Comparison of ENCODE assay signal across 6 cellular contexts in the genomic region with DNA sequence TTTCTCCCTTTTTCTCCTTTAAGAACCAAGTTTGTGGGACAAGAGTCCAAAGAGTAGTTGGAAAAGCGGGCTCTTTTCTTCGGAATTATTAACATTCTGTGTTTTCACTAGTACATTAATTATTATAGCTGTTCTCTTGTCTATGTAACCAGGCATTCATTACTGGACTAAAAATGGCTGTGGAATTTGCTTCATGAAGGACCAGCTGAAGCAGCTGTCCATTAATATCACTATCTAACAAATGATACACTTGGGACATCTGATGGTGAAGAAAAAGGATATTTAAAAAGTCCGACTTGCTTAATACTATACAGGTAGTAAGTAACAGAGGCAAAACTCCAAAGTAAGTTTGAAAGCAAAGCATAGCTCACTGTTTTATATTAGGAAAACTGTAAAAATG.
"Had no signal": no experiment of that assay in that cellular context is flagged by ENCODE, and none has a peak within 500 bp of the region (broad histone marks: within the 10 kb centered on the region; RNA-seq: fewer than 3 reads in every experiment).

No MANE protein-coding gene starts in this region.

- H3K9me3 ChIP-seq: HAP-1 had no signal

- H3K9ac ChIP-seq: GM23248 had no signal

- H3K4me1 ChIP-seq: HAP-1 had no signal

- H2AFZ ChIP-seq: GM23248 had no signal

- H3K36me3 ChIP-seq: HAP-1 had no signal

- H3K27ac ChIP-seq: GM23248, HL-60 had no signal

- H3K4me3 ChIP-seq: GM23248, HAP-1 had no signal

- DNase-seq: GM23248, GOT3, H7, HFFc6 had no signal
